9 cellular contexts compared by ENCODE assay signal in the genomic region with DNA sequence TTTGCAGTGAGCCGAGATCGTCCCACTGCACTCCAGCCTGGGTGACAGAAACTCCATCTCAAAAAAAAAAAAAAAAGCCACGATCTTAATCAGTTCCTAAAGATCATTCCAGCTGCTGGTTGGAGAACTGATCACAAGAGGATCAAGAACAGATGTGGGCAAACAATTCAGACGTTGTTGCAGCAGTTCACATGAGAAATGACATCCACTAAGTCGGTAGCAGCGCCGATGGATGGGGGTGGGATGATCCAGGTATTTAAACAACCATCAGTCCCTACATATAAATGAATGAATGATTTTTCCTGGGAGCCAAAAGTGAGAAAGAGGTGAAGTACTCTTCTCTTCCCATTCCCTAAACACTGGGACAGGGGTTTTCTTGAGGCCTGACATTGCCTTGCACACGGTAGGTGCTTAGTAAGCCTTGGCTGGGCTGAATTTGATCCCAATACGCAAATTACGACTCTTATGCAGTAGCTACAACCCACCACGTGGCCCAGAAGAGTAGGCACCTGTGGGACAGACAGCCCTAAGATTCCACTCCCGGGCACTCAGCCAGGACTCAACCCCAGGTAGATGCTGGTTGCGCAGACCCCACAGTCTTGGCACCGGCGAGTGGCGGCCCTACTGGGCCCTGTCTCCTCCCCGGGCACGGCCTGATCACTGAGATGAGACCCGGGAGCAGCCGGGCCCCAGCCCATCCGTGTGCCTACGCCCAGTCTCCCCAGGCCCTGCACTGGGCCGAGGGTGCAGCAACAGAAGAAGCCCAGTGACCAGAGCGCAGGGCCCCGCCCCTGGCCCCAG. TPM values are rescaled to one million over a fixed set of nuclear protein-coding genes. Genes with fewer than 3 reads are reported as not detected.
DNase-seq lines count a peak whose midpoint lies in the region; ATAC-seq and TF ChIP-seq lines count a peak whose summit lies in the region.
"Had no signal": no experiment of that assay in that cellular context is flagged by ENCODE, and none has a peak within 500 bp of the region (broad histone marks: within the 10 kb centered on the region; RNA-seq: fewer than 3 reads in every experiment).

No MANE protein-coding gene starts in this region.

- ATAC-seq in GM18505 (IDR thresholded peaks at IDR 0.05; ENCODE audit: unreplicated experiment) (peak; percentile 26), HG03442 (IDR thresholded peaks at IDR 0.05; ENCODE audit: unreplicated experiment) (peak; percentile 20), omental fat pad (ENCODE audit: low FRiP score) (peak; percentile 3)

- H3K27ac ChIP-seq in 22Rv1, result peak overlapping the region; percentile 89

- TF ChIP-seq POLR2A in GM18505 (IDR thresholded peaks at IDR 0.05; ENCODE audit: borderline replicate concordance, extremely low read depth, insufficient read depth, insufficient read length) (no peak), erythroblast (IDR thresholded peaks at IDR 0.05; ENCODE audit: low read length) (no peak)

- TF ChIP-seq CTCF in 22Rv1 (IDR thresholded peaks at IDR 0.05) (no peak), omental fat pad (IDR thresholded peaks at IDR 0.05) (no peak)

- DNase-seq in T-helper 9 cell (peak; percentile 43), epidermal melanocyte (ENCODE audit: insufficient read length, low spot score) (peak; percentile 8), omental fat pad (ENCODE audit: low spot score) (no peak), HuH-7 (ENCODE audit: low spot score) (no peak), erythroblast (lab: John Stamatoyannopoulos, UW) (no peak)

RNA-seq across cellular contexts. Expression of gene SPRYD3, which starts 0.6 kb away (rescaled TPM):
- 10 to 100 TPM; 31.5 to 42.3 (median 36.3) TPM for total RNA-seq in omental fat pad

RNA-seq across cellular contexts. Expression of gene IGFBP6, which starts 18.8 kb away (rescaled TPM):
- 100 to 1,000 TPM; 246 to 902 (median 719) TPM for total RNA-seq in omental fat pad

RNA-seq across cellular contexts. Expression of gene SOAT2, which starts 24.7 kb away (rescaled TPM):
- total RNA-seq in omental fat pad, result not detected
- total RNA-seq: LHCN-M2 had no signal

RNA-seq across cellular contexts. Expression of gene TNS2, which starts 28.8 kb away (rescaled TPM):
- 100 to 1,000 TPM in 3 of 4 donors, 10 to 100 TPM in 1; 97.7 to 444 (median 154) TPM for total RNA-seq in omental fat pad

Comparison
In these comparisons a context has a peak if more than half of its experiments do, and no peak if none do; other contexts are left out.
1. DNase-seq: peak in T-helper 9 cell (single experiment) and epidermal melanocyte (single experiment); none in omental fat pad (single experiment), HuH-7 (single experiment) and erythroblast (0 of 2).
2. Peak in every context shown above with its lines, with median percentiles within 50 percentile points of each other: ATAC-seq.